In genomic region chr4:102867278-102868152, GRCh38 we compare ENCODE assay signal across 8 cellular contexts. TPM values are rescaled to one million over a fixed set of nuclear protein-coding genes. Genes with fewer than 3 reads are reported as not detected.
DNase-seq lines count a peak whose midpoint lies in the region; ATAC-seq and TF ChIP-seq lines count a peak whose summit lies in the region.

No MANE protein-coding gene starts in this region.

- H3K27ac ChIP-seq in MM.1S (ENCODE audit: low read length): peak overlapping the region; percentile 97; the same call in 1 of the 2 replicates
- peak overlapping the region; percentile 97 to 98 for H3K27ac ChIP-seq in breast epithelium

- H3K4me1 Mint-ChIP-seq in natural killer cell treated with Interleukin-12 subunit alpha and Interleukin-12 subunit beta and Interleukin-15 and Interleukin-18, amount 100 ng/mL, for 72 hours (ENCODE audit: low read depth in 2 of 2): peaks cover 18 to 24% of the 10 kb centered on the region in 2 donors

- no peaks in the 10 kb centered on the region for H3K36me3 Mint-ChIP-seq in natural killer cell treated with Interleukin-12 subunit alpha and Interleukin-12 subunit beta and Interleukin-15 and Interleukin-18, amount 100 ng/mL, for 72 hours

- no peak for TF ChIP-seq CTCF in MM.1S (IDR thresholded peaks at IDR 0.05; ENCODE audit: low read length)
- no peak for TF ChIP-seq CTCF in breast epithelium (IDR thresholded peaks at IDR 0.05)

- peaks cover 71% of the 10 kb centered on the region for H3K79me2 ChIP-seq in MM.1S (ENCODE audit: low read length)

- H3K9me2 ChIP-seq in MM.1S (replicated peaks; ENCODE audit: insufficient read depth, low read length): no peaks in the 10 kb centered on the region

- intact Hi-C loops in breast epithelium (cut with DNase I; ENCODE audit: low total_unique reads): no loop called here

- H4K20me1 ChIP-seq in MM.1S (ENCODE audit: insufficient read depth, low read length): no peaks in the 10 kb centered on the region

- H3K9me3 Mint-ChIP-seq in natural killer cell treated with Interleukin-12 subunit alpha and Interleukin-12 subunit beta and Interleukin-15 and Interleukin-18, amount 100 ng/mL, for 72 hours: no peaks in the 10 kb centered on the region

- no peak for TF ChIP-seq POLR2A in breast epithelium (IDR thresholded peaks at IDR 0.05)
- no peak for TF ChIP-seq POLR2A in GM18505 (IDR thresholded peaks at IDR 0.05; ENCODE audit: borderline replicate concordance, extremely low read depth, insufficient read depth, insufficient read length)

- peak overlapping the region; percentile 71 for H3K4me2 ChIP-seq in MM.1S (ENCODE audit: low read depth, low read length)

- H3K27me3 ChIP-seq in MM.1S (replicated peaks; ENCODE audit: insufficient read depth, low read length): no peaks in the 10 kb centered on the region
- no peaks in the 10 kb centered on the region for H3K27me3 ChIP-seq in breast epithelium

- peak overlapping the region; percentile 65 for H3K4me3 ChIP-seq in MM.1S (ENCODE audit: low read length)
- H3K4me3 ChIP-seq in breast epithelium: peak overlapping the region; percentile 63 to 77 (median 75)

- H3K27me3 Mint-ChIP-seq in natural killer cell treated with Interleukin-12 subunit alpha and Interleukin-12 subunit beta and Interleukin-15 and Interleukin-18, amount 100 ng/mL, for 72 hours: no peaks in the 10 kb centered on the region

- H3K9me3 ChIP-seq in MM.1S (replicated peaks; ENCODE audit: insufficient read depth, low read length) (no peaks in the 10 kb centered on the region), breast epithelium (no peaks in the 10 kb centered on the region)

- H2AFZ ChIP-seq in MM.1S (ENCODE audit: low read length): 0 out of 2 replicates have a peak overlapping the region, but pooled peaks have one; percentile 60

- peak overlapping the region; percentile 95 to 96 for H3K27ac Mint-ChIP-seq in natural killer cell treated with Interleukin-12 subunit alpha and Interleukin-12 subunit beta and Interleukin-15 and Interleukin-18, amount 100 ng/mL, for 72 hours

- H3F3A ChIP-seq in MM.1S (ENCODE audit: insufficient read depth, low read length): peaks cover 25% of the 10 kb centered on the region

- H3K36me3 ChIP-seq in MM.1S (replicated peaks; ENCODE audit: insufficient read depth, low read length) (no peaks in the 10 kb centered on the region), breast epithelium (no peaks in the 10 kb centered on the region)

- H3K4me1 ChIP-seq in MM.1S (ENCODE audit: low read length) (peaks cover 20% of the 10 kb centered on the region; the same call in 1 of the 2 replicates), breast epithelium (no peaks in the 10 kb centered on the region)

- H3K9ac ChIP-seq in MM.1S (ENCODE audit: low read length): peak overlapping the region; percentile 88; the same call in 1 of the 2 replicates

- peak overlapping the region; percentile 94 for H3K4me3 Mint-ChIP-seq in natural killer cell treated with Interleukin-12 subunit alpha and Interleukin-12 subunit beta and Interleukin-15 and Interleukin-18, amount 100 ng/mL, for 72 hours

- ATAC-seq in GM18867 (IDR thresholded peaks at IDR 0.05; ENCODE audit: unreplicated experiment) (peak; percentile 21), HG03097 (IDR thresholded peaks at IDR 0.05; ENCODE audit: low FRiP score, unreplicated experiment) (no peak), GM18505 (IDR thresholded peaks at IDR 0.05; ENCODE audit: unreplicated experiment) (no peak)
- ATAC-seq in natural killer cell treated with Interleukin-12 subunit alpha and Interleukin-12 subunit beta and Interleukin-15 and Interleukin-18, amount 100 ng/mL, for 72 hours: no peak

- DNase-seq in MM.1S (peak; percentile 32), breast epithelium (ENCODE audit: low spot score in 2 of 2) (no peak), hepatic stellate cell (ENCODE audit: low spot score) (no peak), 8988T (no peak)
- no peak for DNase-seq in natural killer cell treated with Interleukin-12 subunit alpha and Interleukin-12 subunit beta and Interleukin-15 and Interleukin-18, amount 100 ng/mL, for 72 hours (ENCODE audit: low spot score)

RNA-seq across cellular contexts. Expression of gene CISD2, which starts 1.3 kb away (rescaled TPM):
- total RNA-seq in breast epithelium: 10 to 100 TPM in 2 of 3 donors, 1 to 10 TPM in 1; 9.0 to 23.9 (median 17.4) TPM
- 10 to 100 TPM; 26.8 to 31.1 TPM for total RNA-seq in natural killer cell treated with Interleukin-12 subunit alpha and Interleukin-12 subunit beta and Interleukin-15 and Interleukin-18, amount 100 ng/mL, for 72 hours

RNA-seq across cellular contexts. Expression of gene UBE2D3, which starts 40.2 kb away (rescaled TPM):
- 100 to 1,000 TPM; 374 to 405 (median 392) TPM for total RNA-seq in breast epithelium
- total RNA-seq in natural killer cell treated with Interleukin-12 subunit alpha and Interleukin-12 subunit beta and Interleukin-15 and Interleukin-18, amount 100 ng/mL, for 72 hours: 100 to 1,000 TPM; 400 to 403 TPM
